ENCODE assay signal across 1 cellular context in the genomic region with DNA sequence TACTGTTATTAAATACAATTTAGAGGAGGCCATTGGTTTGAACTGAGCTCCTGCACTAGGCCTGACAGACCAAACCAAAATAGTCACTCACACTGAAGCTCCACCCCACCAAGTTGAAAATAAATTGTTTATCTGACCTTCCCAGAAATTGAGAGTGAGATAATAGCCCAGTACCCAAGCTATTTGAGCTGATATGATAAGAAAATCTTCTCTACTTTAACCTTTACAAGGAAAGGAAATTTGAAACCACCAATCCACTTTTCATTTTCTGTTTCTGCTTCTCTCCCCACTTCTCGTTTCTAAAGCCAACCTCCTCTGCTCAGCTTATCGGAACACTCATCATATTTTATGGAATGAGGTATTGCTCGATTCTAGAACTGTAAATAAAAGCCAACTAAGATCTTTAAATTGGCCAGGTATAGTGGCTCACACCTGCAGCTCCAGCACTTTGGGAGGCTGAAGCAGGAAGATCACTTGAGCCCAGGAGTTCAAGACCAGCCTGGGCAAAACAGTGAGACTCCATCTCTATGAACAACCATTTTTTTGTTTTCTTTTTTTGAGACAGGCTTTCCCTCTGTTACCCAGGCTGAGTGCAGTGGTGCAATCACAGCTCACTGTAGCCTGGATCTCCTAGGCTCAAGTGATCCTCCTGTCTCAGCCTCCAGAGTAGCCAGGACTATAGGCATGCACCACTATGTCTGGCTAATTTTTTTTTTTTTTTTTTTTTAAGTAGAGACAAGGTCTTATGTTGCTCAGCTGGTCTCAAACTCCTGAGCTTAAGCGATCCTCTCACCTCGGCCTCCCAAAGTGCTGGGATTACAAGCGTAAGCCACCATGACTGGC.
TF ChIP-seq lines count a peak whose summit lies in the region.

No MANE protein-coding gene starts in this region.

TF ChIP-seq in K562, 482 proteins besides CTCF, POLR2A, EP300 and RAD21 (continued from another document and continues in another):
- TF ChIP-seq TEAD4 (IDR thresholded peaks at IDR 0.05; ENCODE audit: low read length) (peak; percentile 92), TEAD4 (CRISPR knock-in tag; IDR thresholded peaks at IDR 0.05; ENCODE audit: borderline replicate concordance) (no peak), PHF20 (IDR thresholded peaks at IDR 0.05; ENCODE audit: partially characterized antibody) (no peak), TBP (optimal IDR thresholded peaks at IDR 0.05; ENCODE audit: low read depth, low read length) (no peak), LEF1 (IDR thresholded peaks at IDR 0.05) (peak; percentile 85), RBM14 (IDR thresholded peaks at IDR 0.05; ENCODE audit: borderline replicate concordance, insufficient read depth, low read depth, low read length) (no peak), BRF1 (IDR thresholded peaks at IDR 0.05; ENCODE audit: borderline replicate concordance, extremely low read depth, insufficient read length) (no peak), RBM25 (IDR thresholded peaks at IDR 0.05; ENCODE audit: low read depth, low read length, severe bottlenecking) (no peak), STAG1 (CRISPR knock-in tag; IDR thresholded peaks at IDR 0.05; ENCODE audit: borderline replicate concordance) (no peak), STAT5B (CRISPR knock-in tag; IDR thresholded peaks at IDR 0.05) (no peak), CBX2 (IDR thresholded peaks at IDR 0.05; ENCODE audit: insufficient read depth, low read length, poor library complexity, severe bottlenecking) (no peak), ZBTB8A (IDR thresholded peaks at IDR 0.05; ENCODE audit: partially characterized antibody) (no peak), NFRKB (IDR thresholded peaks at IDR 0.05; ENCODE audit: low read depth) (no peak), ARID2 (IDR thresholded peaks at IDR 0.05) (no peak), FUS (optimal IDR thresholded peaks at IDR 0.05; ENCODE audit: low read depth, low read length) (no peak), ZNF436 (CRISPR knock-in tag; IDR thresholded peaks at IDR 0.05) (no peak), USF1 (CRISPR knock-in tag; IDR thresholded peaks at IDR 0.05) (no peak), ZBTB33 (CRISPR knock-in tag; IDR thresholded peaks at IDR 0.05) (no peak), VEZF1 (CRISPR knock-in tag; IDR thresholded peaks at IDR 0.05) (no peak; the same call in 1 of the 2 replicates), SETDB1 (IDR thresholded peaks at IDR 0.05; ENCODE audit: low read length) (no peak), TCF3 (CRISPR knock-in tag; IDR thresholded peaks at IDR 0.05) (peak; percentile 86), TRIM24 (IDR thresholded peaks at IDR 0.05) (0 out of 4 replicates have a peak, but pooled peaks of 1 of the 2 experiments have one; percentile 48), SMAD1 (IDR thresholded peaks at IDR 0.05; ENCODE audit: low read depth, low read length, partially characterized antibody) (no peak), NR3C1 (CRISPR knock-in tag; IDR thresholded peaks at IDR 0.05) (no peak), RB1 (IDR thresholded peaks at IDR 0.05; ENCODE audit: low read depth) (no peak), ZNF324 (CRISPR knock-in tag; IDR thresholded peaks at IDR 0.05) (no peak), AFF4 (CRISPR knock-in tag; IDR thresholded peaks at IDR 0.05) (no peak), ZNF347 (CRISPR knock-in tag; IDR thresholded peaks at IDR 0.05; ENCODE audit: low read depth) (no peak), CBFA2T3 (IDR thresholded peaks at IDR 0.05) (peak; percentile 88), NFIC (IDR thresholded peaks at IDR 0.05) (no peak), CREM (IDR thresholded peaks at IDR 0.05; ENCODE audit: low read depth) (no peak), ATF7 (IDR thresholded peaks at IDR 0.05) (peak; percentile 82), PYGO2 (tag; IDR thresholded peaks at IDR 0.05) (no peak), SRF (CRISPR knock-in tag; IDR thresholded peaks at IDR 0.05) (peak in 1 of 2 experiments; percentile 27; a peak in 1 of 4 replicates)
- TF ChIP-seq, protein P1, sequence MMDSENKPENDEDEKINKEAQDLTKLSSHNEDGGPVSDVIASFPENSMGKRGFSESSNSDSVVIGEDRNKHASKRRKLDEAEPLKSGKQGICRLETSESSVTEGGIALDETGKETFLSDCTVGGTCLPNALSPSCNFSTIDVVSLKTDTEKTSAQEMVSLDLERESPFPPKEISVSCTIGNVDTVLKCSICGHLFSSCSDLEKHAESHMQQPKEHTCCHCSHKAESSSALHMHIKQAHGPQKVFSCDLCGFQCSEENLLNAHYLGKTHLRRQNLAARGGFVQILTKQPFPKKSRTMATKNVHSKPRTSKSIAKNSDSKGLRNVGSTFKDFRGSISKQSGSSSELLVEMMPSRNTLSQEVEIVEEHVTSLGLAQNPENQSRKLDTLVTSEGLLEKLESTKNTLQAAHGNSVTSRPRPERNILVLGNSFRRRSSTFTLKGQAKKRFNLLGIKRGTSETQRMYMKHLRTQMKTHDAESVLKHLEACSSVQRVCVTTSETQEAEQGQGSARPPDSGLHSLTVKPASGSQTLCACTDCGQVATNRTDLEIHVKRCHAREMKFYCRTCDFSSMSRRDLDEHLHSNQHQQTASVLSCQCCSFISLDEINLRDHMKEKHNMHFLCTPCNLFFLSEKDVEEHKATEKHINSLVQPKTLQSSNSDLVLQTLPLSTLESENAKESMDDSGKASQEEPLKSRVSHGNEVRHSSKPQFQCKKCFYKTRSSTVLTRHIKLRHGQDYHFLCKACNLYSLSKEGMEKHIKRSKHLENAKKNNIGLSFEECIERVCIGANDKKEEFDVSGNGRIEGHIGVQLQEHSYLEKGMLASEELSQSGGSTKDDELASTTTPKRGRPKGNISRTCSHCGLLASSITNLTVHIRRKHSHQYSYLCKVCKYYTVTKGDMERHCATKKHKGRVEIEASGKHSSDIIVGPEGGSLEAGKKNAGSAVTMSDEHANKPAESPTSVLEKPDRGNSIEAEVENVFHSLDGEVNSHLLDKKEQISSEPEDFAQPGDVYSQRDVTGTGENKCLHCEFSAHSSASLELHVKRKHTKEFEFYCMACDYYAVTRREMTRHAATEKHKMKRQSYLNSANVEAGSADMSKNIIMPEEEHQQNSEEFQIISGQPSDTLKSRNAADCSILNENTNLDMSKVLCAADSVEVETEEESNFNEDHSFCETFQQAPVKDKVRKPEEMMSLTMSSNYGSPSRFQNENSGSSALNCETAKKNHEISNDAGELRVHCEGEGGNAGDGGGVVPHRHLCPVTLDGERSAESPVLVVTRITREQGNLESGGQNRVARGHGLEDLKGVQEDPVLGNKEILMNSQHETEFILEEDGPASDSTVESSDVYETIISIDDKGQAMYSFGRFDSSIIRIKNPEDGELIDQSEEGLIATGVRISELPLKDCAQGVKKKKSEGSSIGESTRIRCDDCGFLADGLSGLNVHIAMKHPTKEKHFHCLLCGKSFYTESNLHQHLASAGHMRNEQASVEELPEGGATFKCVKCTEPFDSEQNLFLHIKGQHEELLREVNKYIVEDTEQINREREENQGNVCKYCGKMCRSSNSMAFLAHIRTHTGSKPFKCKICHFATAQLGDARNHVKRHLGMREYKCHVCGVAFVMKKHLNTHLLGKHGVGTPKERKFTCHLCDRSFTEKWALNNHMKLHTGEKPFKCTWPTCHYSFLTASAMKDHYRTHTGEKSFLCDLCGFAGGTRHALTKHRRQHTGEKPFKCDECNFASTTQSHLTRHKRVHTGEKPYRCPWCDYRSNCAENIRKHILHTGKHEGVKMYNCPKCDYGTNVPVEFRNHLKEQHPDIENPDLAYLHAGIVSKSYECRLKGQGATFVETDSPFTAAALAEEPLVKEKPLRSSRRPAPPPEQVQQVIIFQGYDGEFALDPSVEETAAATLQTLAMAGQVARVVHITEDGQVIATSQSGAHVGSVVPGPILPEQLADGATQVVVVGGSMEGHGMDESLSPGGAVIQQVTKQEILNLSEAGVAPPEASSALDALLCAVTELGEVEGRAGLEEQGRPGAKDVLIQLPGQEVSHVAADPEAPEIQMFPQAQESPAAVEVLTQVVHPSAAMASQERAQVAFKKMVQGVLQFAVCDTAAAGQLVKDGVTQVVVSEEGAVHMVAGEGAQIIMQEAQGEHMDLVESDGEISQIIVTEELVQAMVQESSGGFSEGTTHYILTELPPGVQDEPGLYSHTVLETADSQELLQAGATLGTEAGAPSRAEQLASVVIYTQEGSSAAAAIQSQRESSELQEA (IDR thresholded peaks at IDR 0.05; ENCODE audit: low read depth), result no peak
- TF ChIP-seq, protein P2, sequence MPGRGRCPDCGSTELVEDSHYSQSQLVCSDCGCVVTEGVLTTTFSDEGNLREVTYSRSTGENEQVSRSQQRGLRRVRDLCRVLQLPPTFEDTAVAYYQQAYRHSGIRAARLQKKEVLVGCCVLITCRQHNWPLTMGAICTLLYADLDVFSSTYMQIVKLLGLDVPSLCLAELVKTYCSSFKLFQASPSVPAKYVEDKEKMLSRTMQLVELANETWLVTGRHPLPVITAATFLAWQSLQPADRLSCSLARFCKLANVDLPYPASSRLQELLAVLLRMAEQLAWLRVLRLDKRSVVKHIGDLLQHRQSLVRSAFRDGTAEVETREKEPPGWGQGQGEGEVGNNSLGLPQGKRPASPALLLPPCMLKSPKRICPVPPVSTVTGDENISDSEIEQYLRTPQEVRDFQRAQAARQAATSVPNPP (IDR thresholded peaks at IDR 0.05; ENCODE audit: borderline replicate concordance, insufficient read depth, insufficient read length), result no peak
- TF ChIP-seq, protein P3, sequence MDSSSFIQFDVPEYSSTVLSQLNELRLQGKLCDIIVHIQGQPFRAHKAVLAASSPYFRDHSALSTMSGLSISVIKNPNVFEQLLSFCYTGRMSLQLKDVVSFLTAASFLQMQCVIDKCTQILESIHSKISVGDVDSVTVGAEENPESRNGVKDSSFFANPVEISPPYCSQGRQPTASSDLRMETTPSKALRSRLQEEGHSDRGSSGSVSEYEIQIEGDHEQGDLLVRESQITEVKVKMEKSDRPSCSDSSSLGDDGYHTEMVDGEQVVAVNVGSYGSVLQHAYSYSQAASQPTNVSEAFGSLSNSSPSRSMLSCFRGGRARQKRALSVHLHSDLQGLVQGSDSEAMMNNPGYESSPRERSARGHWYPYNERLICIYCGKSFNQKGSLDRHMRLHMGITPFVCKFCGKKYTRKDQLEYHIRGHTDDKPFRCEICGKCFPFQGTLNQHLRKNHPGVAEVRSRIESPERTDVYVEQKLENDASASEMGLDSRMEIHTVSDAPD (CRISPR knock-in tag; IDR thresholded peaks at IDR 0.05), result no peak
